ENCODE assay signal across 12 cellular contexts in genomic region chr13:107210216-107211010, GRCh38.
DNase-seq lines count a peak whose midpoint lies in the region; ATAC-seq and TF ChIP-seq lines count a peak whose summit lies in the region.
"Had no signal": no experiment of that assay in that cellular context is flagged by ENCODE, and none has a peak within 500 bp of the region (broad histone marks: within the 10 kb centered on the region; RNA-seq: fewer than 3 reads in every experiment).

No MANE protein-coding gene starts in this region.

- H3K9me3 ChIP-seq in GM23248 (ENCODE audit: low read depth) (no peaks in the 10 kb centered on the region), fibroblast of lung (ENCODE audit: control insufficient read depth, insufficient read depth, low read depth, low read length) (no peaks in the 10 kb centered on the region), skeletal muscle satellite cell (replicated peaks; ENCODE audit: low read length) (no peaks in the 10 kb centered on the region)

- H3K27ac Mint-ChIP-seq in activated CD8-positive, alpha-beta T cell treated with anti-CD3 and anti-CD28 coated beads, Interleukin-2, amount 10 ng/mL, durations not matched to agents 7 days and 5 days, result no peak overlapping the region
- no peak overlapping the region for H3K27ac Mint-ChIP-seq in activated T-helper 1 cell treated with anti-CD3 and anti-CD28 coated beads, Interleukin-12 subunit alpha, Interleukin-12 subunit beta, Interleukin-2, Interleukin-4 antibody, amounts not matched to agents 30 ng/mL and 10 ng/mL and 1 ng/mL, durations not matched to agents 14 hours and 24 hours and 36 hours
- H3K27ac Mint-ChIP-seq: activated naive CD4-positive, alpha-beta T cell treated with anti-CD3 and anti-CD28 coated beads, Interleukin-2, amount 50 U/mL, for 24 hours; memory B cell had no signal

- H3K4me1 Mint-ChIP-seq in activated CD8-positive, alpha-beta T cell treated with anti-CD3 and anti-CD28 coated beads, Interleukin-2, amount 10 ng/mL, durations not matched to agents 7 days and 5 days (ENCODE audit: low read depth), result no peaks in the 10 kb centered on the region
- H3K4me1 Mint-ChIP-seq in activated T-helper 1 cell treated with anti-CD3 and anti-CD28 coated beads, Interleukin-12 subunit alpha, Interleukin-12 subunit beta, Interleukin-2, Interleukin-4 antibody, amounts not matched to agents 30 ng/mL and 10 ng/mL and 1 ng/mL, durations not matched to agents 14 hours and 24 hours and 36 hours (ENCODE audit: low read depth), result no peaks in the 10 kb centered on the region
- H3K4me1 Mint-ChIP-seq: activated naive CD4-positive, alpha-beta T cell treated with anti-CD3 and anti-CD28 coated beads, Interleukin-2, amount 50 U/mL, for 24 hours; memory B cell had no signal

- H4K20me1 ChIP-seq in GM23248 (ENCODE audit: insufficient read depth) (no peaks in the 10 kb centered on the region), fibroblast of lung (ENCODE audit: control insufficient read depth, extremely low read depth, insufficient read depth, low read length) (no peaks in the 10 kb centered on the region)

- TF ChIP-seq CTCF in fibroblast of lung (conservative IDR thresholded peaks at IDR 0.05 in 1 of 2, IDR thresholded peaks at IDR 0.05 in 1 of 2; ENCODE audit: low read depth in 1 of 2, low read length in 2 of 2), result no peak

- no peaks in the 10 kb centered on the region for H3F3A ChIP-seq in GM23248 (ENCODE audit: insufficient read depth)

- no peaks in the 10 kb centered on the region for H3K27me3 ChIP-seq in GM23248 (replicated peaks; ENCODE audit: insufficient read depth)
- H3K27me3 ChIP-seq in fibroblast of lung (ENCODE audit: control insufficient read depth, insufficient read depth, low read length), result no peaks in the 10 kb centered on the region
- peaks cover 3% of the 10 kb centered on the region for H3K27me3 ChIP-seq in skeletal muscle satellite cell (ENCODE audit: control insufficient read depth, insufficient read depth, low read length)

- H3K4me2 ChIP-seq in GM23248 (ENCODE audit: unreplicated experiment), result peak overlapping the region; percentile 80
- H3K4me2 ChIP-seq in fibroblast of lung (ENCODE audit: extremely low read depth, insufficient read depth, low read length), result peak overlapping the region; percentile 13
- peak overlapping the region; percentile 57 for H3K4me2 ChIP-seq in skeletal muscle satellite cell (ENCODE audit: low read length)

- H3K9me2 ChIP-seq in GM23248 (ENCODE audit: insufficient read depth), result no peaks in the 10 kb centered on the region

- H3K4me1 ChIP-seq in GM23248 (ENCODE audit: insufficient read depth), result peaks cover 20% of the 10 kb centered on the region
- H3K4me1 ChIP-seq in fibroblast of lung (ENCODE audit: control insufficient read depth, extremely low read depth, insufficient read depth, low read length), result no peaks in the 10 kb centered on the region
- H3K4me1 ChIP-seq in skeletal muscle satellite cell (ENCODE audit: control insufficient read depth, insufficient read depth, low read length), result peaks cover 4% of the 10 kb centered on the region

- peak overlapping the region; percentile 71 for H3K9ac ChIP-seq in GM23248
- H3K9ac ChIP-seq in fibroblast of lung (ENCODE audit: insufficient read depth, low read length), result no peak overlapping the region
- no peak overlapping the region for H3K9ac ChIP-seq in skeletal muscle satellite cell (ENCODE audit: low read depth, low read length)

- CTCF ChIA-PET in activated CD8-positive, alpha-beta T cell treated with anti-CD3 and anti-CD28 coated beads, Interleukin-2, amount 10 ng/mL, durations not matched to agents 7 days and 5 days (lab: Charles Lee), result interaction anchor here (0.6 to 2.0 kb wide), 5 partner anchors 8 to 945 kb away, joined by 3 to 6 read pairs (median 3); no protein-coding TSS in a partner anchor

- no peak for ATAC-seq in HG02885 (IDR thresholded peaks at IDR 0.05; ENCODE audit: poor library complexity, unreplicated experiment)
- no peak for ATAC-seq in activated CD8-positive, alpha-beta T cell treated with anti-CD3 and anti-CD28 coated beads, Interleukin-2, amount 10 ng/mL, durations not matched to agents 7 days and 5 days

- DNase-seq in GM23248, result peak; percentile 73
- peak; percentile 99 for DNase-seq in NCI-H345 (lab: John Stamatoyannopoulos, UW)
- peak; percentile 20 to 23 for DNase-seq in fibroblast of lung (ENCODE audit: low read depth in 2 of 2)
- DNase-seq in SKM-1 treated with dmso at 0.1 percent for 144 hours (lab: John Stamatoyannopoulos, UW; ENCODE audit: unreplicated experiment), result no peak
- no peak for DNase-seq in activated CD8-positive, alpha-beta T cell treated with anti-CD3 and anti-CD28 coated beads, Interleukin-2, amount 10 ng/mL, durations not matched to agents 7 days and 5 days
- DNase-seq in activated T-helper 1 cell treated with anti-CD3 and anti-CD28 coated beads, Interleukin-12 subunit alpha, Interleukin-12 subunit beta, Interleukin-2, Interleukin-4 antibody, amounts not matched to agents 30 ng/mL and 10 ng/mL and 1 ng/mL, durations not matched to agents 14 hours and 24 hours and 36 hours (ENCODE audit: low spot score), result no peak

- no peaks in the 10 kb centered on the region for H3K36me3 Mint-ChIP-seq in activated CD8-positive, alpha-beta T cell treated with anti-CD3 and anti-CD28 coated beads, Interleukin-2, amount 10 ng/mL, durations not matched to agents 7 days and 5 days (ENCODE audit: low read depth)
- no peaks in the 10 kb centered on the region for H3K36me3 Mint-ChIP-seq in activated T-helper 1 cell treated with anti-CD3 and anti-CD28 coated beads, Interleukin-12 subunit alpha, Interleukin-12 subunit beta, Interleukin-2, Interleukin-4 antibody, amounts not matched to agents 30 ng/mL and 10 ng/mL and 1 ng/mL, durations not matched to agents 14 hours and 24 hours and 36 hours (ENCODE audit: low read depth)
- H3K36me3 Mint-ChIP-seq: activated naive CD4-positive, alpha-beta T cell treated with anti-CD3 and anti-CD28 coated beads, Interleukin-2, amount 50 U/mL, for 24 hours; memory B cell had no signal

- H3K27me3 Mint-ChIP-seq in activated CD8-positive, alpha-beta T cell treated with anti-CD3 and anti-CD28 coated beads, Interleukin-2, amount 10 ng/mL, durations not matched to agents 7 days and 5 days (ENCODE audit: low read depth), result no peaks in the 10 kb centered on the region
- H3K27me3 Mint-ChIP-seq in activated T-helper 1 cell treated with anti-CD3 and anti-CD28 coated beads, Interleukin-12 subunit alpha, Interleukin-12 subunit beta, Interleukin-2, Interleukin-4 antibody, amounts not matched to agents 30 ng/mL and 10 ng/mL and 1 ng/mL, durations not matched to agents 14 hours and 24 hours and 36 hours (ENCODE audit: insufficient read depth), result no peaks in the 10 kb centered on the region
- H3K27me3 Mint-ChIP-seq: memory B cell had no signal

- H3K36me3 ChIP-seq in GM23248 (ENCODE audit: low read depth) (no peaks in the 10 kb centered on the region), fibroblast of lung (ENCODE audit: control insufficient read depth, insufficient read depth, low read length) (no peaks in the 10 kb centered on the region), skeletal muscle satellite cell (ENCODE audit: insufficient read depth, low read length) (no peaks in the 10 kb centered on the region)

- POLR2A ChIA-PET in activated CD8-positive, alpha-beta T cell treated with anti-CD3 and anti-CD28 coated beads, Interleukin-2, amount 10 ng/mL, durations not matched to agents 7 days and 5 days (lab: Charles Lee), result no interaction called here

- peak overlapping the region; percentile 64 for H3K4me3 ChIP-seq in GM23248
- peak overlapping the region in 2 of 4 experiments; percentile 18 to 44 for H3K4me3 ChIP-seq in fibroblast of lung (replicated peaks in 1 of 4; ENCODE audit: control extremely low read depth in 1 of 4, insufficient read depth in 1 of 4, low read depth in 3 of 4, low read length in 4 of 4)
- no peak overlapping the region for H3K4me3 ChIP-seq in skeletal muscle satellite cell (ENCODE audit: low read length)

- H3K4me3 Mint-ChIP-seq in activated CD8-positive, alpha-beta T cell treated with anti-CD3 and anti-CD28 coated beads, Interleukin-2, amount 10 ng/mL, durations not matched to agents 7 days and 5 days, result no peak overlapping the region
- H3K4me3 Mint-ChIP-seq in activated T-helper 1 cell treated with anti-CD3 and anti-CD28 coated beads, Interleukin-12 subunit alpha, Interleukin-12 subunit beta, Interleukin-2, Interleukin-4 antibody, amounts not matched to agents 30 ng/mL and 10 ng/mL and 1 ng/mL, durations not matched to agents 14 hours and 24 hours and 36 hours, result no peak overlapping the region
- H3K4me3 Mint-ChIP-seq: activated naive CD4-positive, alpha-beta T cell treated with anti-CD3 and anti-CD28 coated beads, Interleukin-2, amount 50 U/mL, for 24 hours; memory B cell had no signal

- no peaks in the 10 kb centered on the region for H3K9me3 Mint-ChIP-seq in activated CD8-positive, alpha-beta T cell treated with anti-CD3 and anti-CD28 coated beads, Interleukin-2, amount 10 ng/mL, durations not matched to agents 7 days and 5 days (ENCODE audit: insufficient read depth)
- H3K9me3 Mint-ChIP-seq in activated T-helper 1 cell treated with anti-CD3 and anti-CD28 coated beads, Interleukin-12 subunit alpha, Interleukin-12 subunit beta, Interleukin-2, Interleukin-4 antibody, amounts not matched to agents 30 ng/mL and 10 ng/mL and 1 ng/mL, durations not matched to agents 14 hours and 24 hours and 36 hours, result no peaks in the 10 kb centered on the region
- H3K9me3 Mint-ChIP-seq: activated naive CD4-positive, alpha-beta T cell treated with anti-CD3 and anti-CD28 coated beads, Interleukin-2, amount 50 U/mL, for 24 hours; memory B cell had no signal

- 21 to 26% methylated on average over 15 of the region's 15 CpGs for WGBS in GM23248 (ENCODE audit: low coverage in 1 of 2, low lambda C conversion rate in 2 of 2, missing lambda C conversion rate in 2 of 2), 2 experiments

- no peaks in the 10 kb centered on the region for H3K79me2 ChIP-seq in GM23248 (ENCODE audit: insufficient read depth)
- H3K79me2 ChIP-seq in fibroblast of lung (ENCODE audit: control insufficient read depth, insufficient read depth, low read length), result no peaks in the 10 kb centered on the region

- intact Hi-C loops in activated T-helper 1 cell treated with anti-CD3 and anti-CD28 coated beads, Interleukin-12 subunit alpha, Interleukin-12 subunit beta, Interleukin-2, Interleukin-4 antibody, amounts not matched to agents 30 ng/mL and 10 ng/mL and 1 ng/mL, durations not matched to agents 14 hours and 24 hours and 36 hours (cut with micrococcal nuclease), result loop anchor here (1.0 kb wide), 2 partner anchors 440 to 945 kb away; no protein-coding TSS in a partner anchor

- H2AFZ ChIP-seq in GM23248 (peak overlapping the region; percentile 43), fibroblast of lung (ENCODE audit: low read length) (no peak overlapping the region)

- H3K27ac ChIP-seq in GM23248 (peak overlapping the region; percentile 50), fibroblast of lung (ENCODE audit: insufficient read depth, low read length) (no peak overlapping the region)
- H3K27ac ChIP-seq: epithelial cell of prostate, VCaP had no signal

- in situ Hi-C loops in GM23248 (cut with MboI), result loop anchor here (10.0 kb wide), 1 partner anchor 154 kb away; no protein-coding TSS in a partner anchor

Comparison
In these comparisons a context has a peak if more than half of its experiments do, and no peak if none do; other contexts are left out.
1. DNase-seq: peak in GM23248 (single experiment), NCI-H345 (single experiment) and fibroblast of lung (2 of 2); none in SKM-1 treated with dmso at 0.1 percent for 144 hours (single experiment), activated CD8-positive, alpha-beta T cell treated with anti-CD3 and anti-CD28 coated beads, Interleukin-2, amount 10 ng/mL, durations not matched to agents 7 days and 5 days (single experiment) and activated T-helper 1 cell treated with anti-CD3 and anti-CD28 coated beads, Interleukin-12 subunit alpha, Interleukin-12 subunit beta, Interleukin-2, Interleukin-4 antibody, amounts not matched to agents 30 ng/mL and 10 ng/mL and 1 ng/mL, durations not matched to agents 14 hours and 24 hours and 36 hours (single experiment).
2. H3K4me2 ChIP-seq: peak in every context shown above with its lines; median percentile 80 in GM23248; 57 in skeletal muscle satellite cell; 13 in fibroblast of lung.